ENCODE assay signal across 8 cellular contexts in genomic region chrX:71365876-71366673, GRCh38. TPM values are rescaled to one million over a fixed set of nuclear protein-coding genes. Genes with fewer than 3 reads are reported as not detected.
DNase-seq lines count a peak whose midpoint lies in the region; ATAC-seq, FAIRE-seq and TF ChIP-seq lines count a peak whose summit lies in the region.

Gene TAF1 (plus strand): TSS chrX:71366357. CDS start chrX:71366375, 18 bp downstream.

- peak within 1 kb of the TSS; percentile 85 for H3K4me2 ChIP-seq in keratinocyte (ENCODE audit: control insufficient read depth, extremely low read depth, insufficient read depth, low read depth, low read length)

- peak within 1 kb of the TSS; percentile 99 for H3K27ac Mint-ChIP-seq in chondrocyte (ENCODE audit: unreplicated experiment)

- H3K27me3 Mint-ChIP-seq in chondrocyte (ENCODE audit: low read depth): no peaks in the 10 kb centered on the region

- no peaks in the 10 kb centered on the region for H3K27me3 ChIP-seq in keratinocyte (ENCODE audit: control insufficient read depth, extremely low read depth, insufficient read depth, low read length)

- peak; percentile 83 for TF ChIP-seq POLR2A in GM19193 (IDR thresholded peaks at IDR 0.05; ENCODE audit: extremely low read depth, insufficient read depth, insufficient read length)

- dilution Hi-C loops in keratinocyte (cut with MboI; ENCODE audit: extremely low pct_ligation_motif_present, low sequenced_read_pairs): no loop called here

- H4K20me1 ChIP-seq in keratinocyte (ENCODE audit: control insufficient read depth, extremely low read depth, insufficient read depth, low read length): no peaks in the 10 kb centered on the region

- peak; percentile 51 for FAIRE-seq in keratinocyte (lab: Jason Lieb, UNC)

- H3K27ac ChIP-seq in keratinocyte (ENCODE audit: control insufficient read depth, insufficient read depth, low read length): peak within 1 kb of the TSS; percentile 89

- H3K4me1 Mint-ChIP-seq in chondrocyte (ENCODE audit: low read depth): peaks cover 22% of the 10 kb centered on the region

- TF ChIP-seq CTCF in chondrocyte (IDR thresholded peaks at IDR 0.05) (no peak), keratinocyte (optimal IDR thresholded peaks at IDR 0.05 in 1 of 3, IDR thresholded peaks at IDR 0.05 in 1 of 3, conservative IDR thresholded peaks at IDR 0.05 in 1 of 3; ENCODE audit: extremely low read depth in 1 of 3, insufficient read depth in 2 of 3, low read length in 3 of 3) (no peak)

- H2AFZ ChIP-seq in keratinocyte (ENCODE audit: control insufficient read depth, low read length): peak within 1 kb of the TSS; percentile 70

- H3K4me1 ChIP-seq in keratinocyte (ENCODE audit: control insufficient read depth, extremely low read depth, insufficient read depth, low read length): no peaks in the 10 kb centered on the region

- peak within 1 kb of the TSS; percentile 61 to 84 (median 78) for H3K4me3 ChIP-seq in keratinocyte (ENCODE audit: control insufficient read depth in 2 of 3, extremely low read depth in 1 of 3, insufficient read depth in 2 of 3, low read depth in 1 of 3, low read length in 3 of 3)

- peaks cover 8% of the 10 kb centered on the region for H3K9me3 Mint-ChIP-seq in chondrocyte (ENCODE audit: low read depth)

- no peaks in the 10 kb centered on the region for H3K36me3 ChIP-seq in keratinocyte (ENCODE audit: control insufficient read depth in 2 of 2, extremely low read depth in 1 of 2, insufficient read depth in 2 of 2, low read length in 2 of 2)

- H3K79me2 ChIP-seq in keratinocyte (ENCODE audit: control insufficient read depth, insufficient read depth, low read length): peaks cover 31% of the 10 kb centered on the region

- H3K4me3 Mint-ChIP-seq in chondrocyte (ENCODE audit: unreplicated experiment): peak within 1 kb of the TSS; percentile 96

- peak; percentile 95 for ATAC-seq in HG03439 (IDR thresholded peaks at IDR 0.05; ENCODE audit: unreplicated experiment)

- no peaks in the 10 kb centered on the region for H3K9me3 ChIP-seq in keratinocyte (ENCODE audit: control insufficient read depth, low read depth, low read length)

- peaks cover 2% of the 10 kb centered on the region for H3K36me3 Mint-ChIP-seq in chondrocyte (ENCODE audit: low read depth)

- H3K9me1 ChIP-seq in keratinocyte (ENCODE audit: control insufficient read depth, extremely low read depth, insufficient read depth, low read length): no peaks in the 10 kb centered on the region

- peak within 1 kb of the TSS; percentile 93 for H3K9ac ChIP-seq in keratinocyte (ENCODE audit: control insufficient read depth, extremely low read depth, insufficient read depth, low read length)

- DNase-seq in AML-193 (lab: John Stamatoyannopoulos, UW) (peak; percentile 90 to 91), NCI-H510A treated with DMSO at 0.1 percent for 48 hours (lab: John Stamatoyannopoulos, UW) (peak; percentile 95), chondrocyte (ENCODE audit: low spot score) (peak; percentile 96), keratinocyte (ENCODE audit: low read depth, low spot score) (peak; percentile 61)
- peak; percentile 77 to 80 for DNase-seq in activated CD4-positive, alpha-beta T cell treated with anti-CD3 and anti-CD28 coated beads for 24 hours (ENCODE audit: low read depth in 2 of 2)
- DNase-seq in stimulated activated CD4-positive, alpha-beta T cell treated with anti-CD3 and anti-CD28 coated beads, Interleukin-15, amount 100 ng/mL, for 1 hour (ENCODE audit: low read depth in 1 of 2, low spot score in 1 of 2): peak; percentile 74 to 77

RNA-seq across cellular contexts. Expression of gene TAF1, which starts in this region (rescaled TPM):
- total RNA-seq in chondrocyte: 26.4 to 31.3 TPM (median 27.9 TPM) in 3 replicates
- polyA plus RNA-seq in keratinocyte: 12.1 to 14.6 TPM (median 13.3 TPM) in 3 replicates
- polyA plus RNA-seq in keratinocyte (2011; ENCODE audit: low read depth): 24.2 TPM
- polyA plus RNA-seq in keratinocyte (2011; cell fraction: cytosol; rRNA removed): 9.5 and 11.8 TPM in 2 replicates
- polyA plus RNA-seq in keratinocyte (2011; cell fraction: nucleus; rRNA removed): 34.9 and 40.2 TPM in 2 replicates
- polyA plus RNA-seq in keratinocyte (2012; ENCODE audit: low replicate concordance): 10.6 and 12.6 TPM in 2 replicates
- polyA minus RNA-seq in keratinocyte: 8.3 to 34.4 TPM (median 19.4 TPM) in 3 replicates
- polyA minus RNA-seq in keratinocyte (2011; cell fraction: cytosol; rRNA and poly(A)+ RNA removed): 14.8 TPM
- polyA minus RNA-seq in keratinocyte (2011; cell fraction: nucleus; rRNA and poly(A)+ RNA removed): 34.0 and 55.5 TPM in 2 replicates

Comparison
In these comparisons a context has a peak if more than half of its experiments do, and no peak if none do; other contexts are left out.
1. Peak in every context shown above with its lines: DNase-seq, ATAC-seq, H3K4me3 ChIP-seq and H3K27ac ChIP-seq.